ENCODE assay signal across 8 cellular contexts in genomic region chr20:49281059-49281912, GRCh38. TPM values are rescaled to one million over a fixed set of nuclear protein-coding genes. Genes with fewer than 3 reads are reported as not detected.
DNase-seq lines count a peak whose midpoint lies in the region; ATAC-seq and TF ChIP-seq lines count a peak whose summit lies in the region.

No MANE protein-coding gene starts in this region.

- in situ Hi-C loops in mammary epithelial cell (cut with MboI; ENCODE audit: low sequenced_read_pairs in 2 of 2) = no loop called here

- H3K9me3 ChIP-seq in mammary epithelial cell (replicated peaks; ENCODE audit: insufficient read depth, low read length) = no peaks in the 10 kb centered on the region

- peak overlapping the region; percentile 78 for H3K27ac ChIP-seq in mammary epithelial cell (ENCODE audit: insufficient read depth, low read depth, low read length)

- peaks cover 66% of the 10 kb centered on the region in 2 donors for H3K36me3 Mint-ChIP-seq in naive B cell

- peak overlapping the region; percentile 85 to 93 (median 90) for H3K4me3 ChIP-seq in mammary epithelial cell (replicated peaks in 1 of 3; ENCODE audit: insufficient read depth in 1 of 3, low read depth in 2 of 3, low read length in 3 of 3)

- peaks cover 60 to 87% (median 82%) of the 10 kb centered on the region in 3 donors for H3K4me1 Mint-ChIP-seq in naive B cell

- TF ChIP-seq CTCF in mammary epithelial cell (conservative IDR thresholded peaks at IDR 0.05 in 1 of 2, IDR thresholded peaks at IDR 0.05 in 1 of 2; ENCODE audit: extremely low read depth in 1 of 2, insufficient read depth in 1 of 2, low read depth in 1 of 2, low read length in 2 of 2) = no peak
- no peak for TF ChIP-seq CTCF in GM10248 (IDR thresholded peaks at IDR 0.05; ENCODE audit: control extremely low read depth, extremely low read depth, low read depth, missing control alignments)

- peaks cover 57% of the 10 kb centered on the region for H3K4me1 ChIP-seq in mammary epithelial cell (ENCODE audit: insufficient read depth, low read length)

- POLR2A ChIA-PET in GM10248 (lab: Yijun Ruan, JAX) = interaction anchor here (0.5 to 1.3 kb wide), 4 partner anchors 10 to 635 kb away, joined by 3 to 6 read pairs (median 4); no protein-coding TSS in a partner anchor

- H4K20me1 ChIP-seq in mammary epithelial cell (ENCODE audit: insufficient read depth, low read length) = peaks cover 50% of the 10 kb centered on the region

- no peak overlapping the region for H2AFZ ChIP-seq in mammary epithelial cell (ENCODE audit: low read depth, low read length)

- CTCF ChIA-PET in mammary epithelial cell (lab: Charles Lee; ENCODE audit: low non-redundant PET) = no interaction called here
- CTCF ChIA-PET in GM10248 (lab: Yijun Ruan, JAX) = interaction anchor here (1.3 to 2.4 kb wide), 4 partner anchors 11 to 35 kb away, joined by 3 to 12 read pairs (median 6); no protein-coding TSS in a partner anchor

- no TSS peak for BruUV-seq in mammary epithelial cell (replicated peaks; lab: Mats Ljungman, UMichigan)

- H3K27me3 ChIP-seq in mammary epithelial cell (ENCODE audit: insufficient read depth, low read length) = no peaks in the 10 kb centered on the region

- peaks cover 25 to 76% (median 67%) of the 10 kb centered on the region in 7 donors for H3K9me3 Mint-ChIP-seq in naive B cell

- ATAC-seq in naive B cell (ENCODE audit: low read depth in 2 of 2) (no peak), HG02970 (IDR thresholded peaks at IDR 0.05; ENCODE audit: low FRiP score, unreplicated experiment) (no peak), GM19463 (IDR thresholded peaks at IDR 0.05; ENCODE audit: unreplicated experiment) (no peak)

- no peaks in the 10 kb centered on the region for H3K27me3 Mint-ChIP-seq in naive B cell

- intact Hi-C loops in mammary epithelial cell (cut with micrococcal nuclease) = no loop called here

- peak overlapping the region; percentile 98 for H3K9ac ChIP-seq in mammary epithelial cell (ENCODE audit: insufficient read depth, low read length)

- DNase-seq in EL = peak; percentile 54
- DNase-seq in MV-4-11 (lab: John Stamatoyannopoulos, UW) = peak; percentile 68
- no peak for DNase-seq in mammary epithelial cell
- DNase-seq in naive B cell = no peak
- DNase-seq in NCI-H2196 (lab: John Stamatoyannopoulos, UW; ENCODE audit: unreplicated experiment) = no peak
- DNase-seq in GM10248 (ENCODE audit: extremely low spot score) = no peak

- H3K36me3 ChIP-seq in mammary epithelial cell (ENCODE audit: insufficient read depth, low read length) = peaks cover 63% of the 10 kb centered on the region

- H3K4me3 Mint-ChIP-seq in naive B cell = peak overlapping the region; percentile 64 to 99 (median 90)

- WGBS in mammary epithelial cell (ENCODE audit: low coverage, missing lambda C conversion rate) = 72% methylated on average over 13 of the region's 13 CpGs

- H3K27ac Mint-ChIP-seq in naive B cell = peak overlapping the region; percentile 73 to 96 (median 89)

- H3K79me2 ChIP-seq in mammary epithelial cell (ENCODE audit: insufficient read depth, low read length) = peaks cover 94% of the 10 kb centered on the region

- H3K4me2 ChIP-seq in mammary epithelial cell (ENCODE audit: insufficient read depth, low read depth, low read length) = peak overlapping the region; percentile 90

- dilution Hi-C loops in mammary epithelial cell (cut with HindIII; ENCODE audit: low sequenced_read_pairs) = no loop called here

RNA-seq across cellular contexts. Expression of gene ZNFX1, which starts 3.4 kb away (rescaled TPM):
- total RNA-seq in mammary epithelial cell = 10 to 100 TPM; 24.9 to 34.0 TPM
- polyA plus RNA-seq in mammary epithelial cell = 6.3 TPM
- 54.2 TPM for polyA minus RNA-seq in mammary epithelial cell
- polyA plus RNA-seq in naive B cell (ENCODE audit: low read depth in 6 of 6) = 10 to 100 TPM; 18.2 to 41.8 (median 22.7) TPM

Comparison
In these comparisons a context has a peak if more than half of its experiments do, and no peak if none do; other contexts are left out.
1. DNase-seq: peak in EL (single experiment) and MV-4-11 (single experiment); none in mammary epithelial cell (single experiment), naive B cell (single experiment), NCI-H2196 (single experiment) and GM10248 (single experiment).